Comparison of ENCODE assay signal across 1 cellular context in the genomic region with DNA sequence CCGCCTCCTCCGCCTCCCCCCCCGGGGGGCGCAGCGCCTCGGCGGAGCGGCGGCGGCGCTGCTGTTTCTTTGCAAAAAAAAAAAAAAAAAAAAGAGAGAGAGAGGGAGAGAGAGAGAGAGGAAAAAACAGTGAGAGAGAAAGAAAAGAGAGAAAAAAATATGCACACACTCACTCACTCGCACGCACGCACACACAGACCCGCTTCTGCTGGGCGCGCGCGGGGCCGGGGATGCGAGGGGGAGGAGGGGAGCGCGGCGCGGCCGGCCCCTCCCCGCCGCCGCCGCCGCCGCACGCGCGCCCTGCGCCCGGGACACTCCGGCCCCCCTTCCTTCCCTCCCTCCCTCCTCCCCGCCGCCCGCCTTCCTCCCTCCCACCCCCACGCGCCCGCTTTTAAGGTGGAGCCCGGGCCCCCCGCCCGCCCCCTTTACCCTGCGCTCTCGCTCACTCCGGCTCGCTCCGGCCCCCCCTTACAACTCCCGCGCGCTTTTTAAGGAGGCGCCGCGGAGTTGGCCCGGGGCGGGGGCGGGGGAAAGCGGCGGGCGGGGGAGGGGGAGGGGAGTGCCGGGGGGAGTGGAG.
A peak's percentile ranks its signal among the peaks of the same experiment; 100 is the strongest.
TF ChIP-seq lines count a peak whose summit lies in the region.

A gene (minus strand): TSS at position 243 of the 577 bp plus-strand sequence.

TF ChIP-seq in GM12878, 131 proteins besides CTCF, POLR2A, EP300 and RAD21 (continued from another document):
- TF ChIP-seq, protein P1, sequence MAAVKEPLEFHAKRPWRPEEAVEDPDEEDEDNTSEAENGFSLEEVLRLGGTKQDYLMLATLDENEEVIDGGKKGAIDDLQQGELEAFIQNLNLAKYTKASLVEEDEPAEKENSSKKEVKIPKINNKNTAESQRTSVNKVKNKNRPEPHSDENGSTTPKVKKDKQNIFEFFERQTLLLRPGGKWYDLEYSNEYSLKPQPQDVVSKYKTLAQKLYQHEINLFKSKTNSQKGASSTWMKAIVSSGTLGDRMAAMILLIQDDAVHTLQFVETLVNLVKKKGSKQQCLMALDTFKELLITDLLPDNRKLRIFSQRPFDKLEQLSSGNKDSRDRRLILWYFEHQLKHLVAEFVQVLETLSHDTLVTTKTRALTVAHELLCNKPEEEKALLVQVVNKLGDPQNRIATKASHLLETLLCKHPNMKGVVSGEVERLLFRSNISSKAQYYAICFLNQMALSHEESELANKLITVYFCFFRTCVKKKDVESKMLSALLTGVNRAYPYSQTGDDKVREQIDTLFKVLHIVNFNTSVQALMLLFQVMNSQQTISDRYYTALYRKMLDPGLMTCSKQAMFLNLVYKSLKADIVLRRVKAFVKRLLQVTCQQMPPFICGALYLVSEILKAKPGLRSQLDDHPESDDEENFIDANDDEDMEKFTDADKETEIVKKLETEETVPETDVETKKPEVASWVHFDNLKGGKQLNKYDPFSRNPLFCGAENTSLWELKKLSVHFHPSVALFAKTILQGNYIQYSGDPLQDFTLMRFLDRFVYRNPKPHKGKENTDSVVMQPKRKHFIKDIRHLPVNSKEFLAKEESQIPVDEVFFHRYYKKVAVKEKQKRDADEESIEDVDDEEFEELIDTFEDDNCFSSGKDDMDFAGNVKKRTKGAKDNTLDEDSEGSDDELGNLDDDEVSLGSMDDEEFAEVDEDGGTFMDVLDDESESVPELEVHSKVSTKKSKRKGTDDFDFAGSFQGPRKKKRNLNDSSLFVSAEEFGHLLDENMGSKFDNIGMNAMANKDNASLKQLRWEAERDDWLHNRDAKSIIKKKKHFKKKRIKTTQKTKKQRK (IDR thresholded peaks at IDR 0.05; ENCODE audit: low read depth, low read length), result no peak
- TF ChIP-seq CREM (IDR thresholded peaks at IDR 0.05; ENCODE audit: low read depth) (no peak), TBL1XR1 (IDR thresholded peaks at IDR 0.05; ENCODE audit: low read depth, low read length) (no peak), RBBP5 (conservative IDR thresholded peaks at IDR 0.05) (no peak), BHLHE40 (IDR thresholded peaks at IDR 0.05; ENCODE audit: borderline replicate concordance in 1 of 2, low read depth in 2 of 2, low read length in 1 of 2) (peak; percentile 56 to 85; a peak in 3 of 4 replicates), KAT2A (conservative IDR thresholded peaks at IDR 0.05; ENCODE audit: control insufficient read depth, low read depth, low read length) (no peak), POLR2AphosphoS5 (IDR thresholded peaks at IDR 0.05; ENCODE audit: low read length) (no peak), ZNF622 (IDR thresholded peaks at IDR 0.05) (no peak), RELA (IDR thresholded peaks at IDR 0.05; ENCODE audit: borderline replicate concordance, partially characterized antibody) (no peak), KDM1A (IDR thresholded peaks at IDR 0.05; ENCODE audit: borderline replicate concordance) (no peak)
- TF ChIP-seq, protein P2, sequence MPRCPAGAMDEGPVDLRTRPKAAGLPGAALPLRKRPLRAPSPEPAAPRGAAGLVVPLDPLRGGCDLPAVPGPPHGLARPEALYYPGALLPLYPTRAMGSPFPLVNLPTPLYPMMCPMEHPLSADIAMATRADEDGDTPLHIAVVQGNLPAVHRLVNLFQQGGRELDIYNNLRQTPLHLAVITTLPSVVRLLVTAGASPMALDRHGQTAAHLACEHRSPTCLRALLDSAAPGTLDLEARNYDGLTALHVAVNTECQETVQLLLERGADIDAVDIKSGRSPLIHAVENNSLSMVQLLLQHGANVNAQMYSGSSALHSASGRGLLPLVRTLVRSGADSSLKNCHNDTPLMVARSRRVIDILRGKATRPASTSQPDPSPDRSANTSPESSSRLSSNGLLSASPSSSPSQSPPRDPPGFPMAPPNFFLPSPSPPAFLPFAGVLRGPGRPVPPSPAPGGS (IDR thresholded peaks at IDR 0.05; ENCODE audit: borderline replicate concordance, insufficient read depth, low read depth, low read length, poor library complexity, severe bottlenecking), result no peak
- TF ChIP-seq, protein P3, sequence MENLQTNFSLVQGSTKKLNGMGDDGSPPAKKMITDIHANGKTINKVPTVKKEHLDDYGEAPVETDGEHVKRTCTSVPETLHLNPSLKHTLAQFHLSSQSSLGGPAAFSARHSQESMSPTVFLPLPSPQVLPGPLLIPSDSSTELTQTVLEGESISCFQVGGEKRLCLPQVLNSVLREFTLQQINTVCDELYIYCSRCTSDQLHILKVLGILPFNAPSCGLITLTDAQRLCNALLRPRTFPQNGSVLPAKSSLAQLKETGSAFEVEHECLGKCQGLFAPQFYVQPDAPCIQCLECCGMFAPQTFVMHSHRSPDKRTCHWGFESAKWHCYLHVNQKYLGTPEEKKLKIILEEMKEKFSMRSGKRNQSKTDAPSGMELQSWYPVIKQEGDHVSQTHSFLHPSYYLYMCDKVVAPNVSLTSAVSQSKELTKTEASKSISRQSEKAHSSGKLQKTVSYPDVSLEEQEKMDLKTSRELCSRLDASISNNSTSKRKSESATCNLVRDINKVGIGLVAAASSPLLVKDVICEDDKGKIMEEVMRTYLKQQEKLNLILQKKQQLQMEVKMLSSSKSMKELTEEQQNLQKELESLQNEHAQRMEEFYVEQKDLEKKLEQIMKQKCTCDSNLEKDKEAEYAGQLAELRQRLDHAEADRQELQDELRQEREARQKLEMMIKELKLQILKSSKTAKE (IDR thresholded peaks at IDR 0.05; ENCODE audit: low read depth, poor library complexity, severe bottlenecking), result no peak
